ENCODE assay signal across 1 cellular context in the genomic region with DNA sequence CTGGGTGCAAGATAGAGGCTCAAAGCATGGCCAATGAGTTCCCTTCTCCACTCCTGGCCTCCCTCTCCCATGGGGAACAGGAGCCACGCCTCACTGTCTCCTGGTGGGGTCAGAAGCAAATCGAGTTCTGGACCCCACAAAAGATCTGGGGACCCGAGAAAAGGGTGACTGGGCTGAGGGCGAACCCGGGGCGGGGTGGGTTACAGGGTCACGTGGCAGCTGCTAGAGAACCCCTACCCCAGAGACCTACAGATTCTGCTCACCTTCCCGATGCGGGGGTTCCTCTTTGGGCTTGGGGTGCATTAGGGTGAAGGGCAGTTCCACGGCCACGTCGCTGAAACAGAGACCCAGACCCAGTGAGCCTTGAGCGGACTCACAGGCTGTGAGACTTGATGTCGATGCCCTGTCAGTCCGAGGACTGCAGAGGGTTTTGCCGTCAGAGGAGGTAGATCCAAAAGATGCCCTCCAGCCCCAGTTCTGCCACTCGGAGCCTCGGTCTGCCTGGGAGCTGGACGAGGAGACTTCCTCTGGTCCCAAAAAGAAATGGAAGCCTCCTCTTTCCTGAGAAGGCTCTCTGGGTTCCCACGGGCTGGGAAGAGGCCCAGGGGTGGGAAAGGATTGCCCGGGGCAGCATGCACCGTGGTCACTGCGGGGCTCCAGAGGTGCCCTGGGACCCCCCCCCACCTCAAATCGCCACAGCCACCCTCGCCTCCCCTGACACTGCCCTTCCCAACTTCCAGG.
TF ChIP-seq lines count a peak whose summit lies in the region.

No MANE protein-coding gene starts in this region.

TF ChIP-seq in HepG2, 621 proteins besides CTCF, POLR2A, EP300 and RAD21:
- TF ChIP-seq, protein P1, sequence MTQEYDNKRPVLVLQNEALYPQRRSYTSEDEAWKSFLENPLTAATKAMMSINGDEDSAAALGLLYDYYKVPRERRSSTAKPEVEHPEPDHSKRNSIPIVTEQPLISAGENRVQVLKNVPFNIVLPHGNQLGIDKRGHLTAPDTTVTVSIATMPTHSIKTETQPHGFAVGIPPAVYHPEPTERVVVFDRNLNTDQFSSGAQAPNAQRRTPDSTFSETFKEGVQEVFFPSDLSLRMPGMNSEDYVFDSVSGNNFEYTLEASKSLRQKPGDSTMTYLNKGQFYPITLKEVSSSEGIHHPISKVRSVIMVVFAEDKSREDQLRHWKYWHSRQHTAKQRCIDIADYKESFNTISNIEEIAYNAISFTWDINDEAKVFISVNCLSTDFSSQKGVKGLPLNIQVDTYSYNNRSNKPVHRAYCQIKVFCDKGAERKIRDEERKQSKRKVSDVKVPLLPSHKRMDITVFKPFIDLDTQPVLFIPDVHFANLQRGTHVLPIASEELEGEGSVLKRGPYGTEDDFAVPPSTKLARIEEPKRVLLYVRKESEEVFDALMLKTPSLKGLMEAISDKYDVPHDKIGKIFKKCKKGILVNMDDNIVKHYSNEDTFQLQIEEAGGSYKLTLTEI (CRISPR knock-in tag; conservative IDR thresholded peaks at IDR 0.05): no peak
- no peak for TF ChIP-seq SAP130 (CRISPR knock-in tag; IDR thresholded peaks at IDR 0.05; ENCODE audit: low read depth)
TF ChIP-seq in HepG2: peak in this region for 0.
